ENCODE assay signal across 9 cellular contexts in the genomic region with DNA sequence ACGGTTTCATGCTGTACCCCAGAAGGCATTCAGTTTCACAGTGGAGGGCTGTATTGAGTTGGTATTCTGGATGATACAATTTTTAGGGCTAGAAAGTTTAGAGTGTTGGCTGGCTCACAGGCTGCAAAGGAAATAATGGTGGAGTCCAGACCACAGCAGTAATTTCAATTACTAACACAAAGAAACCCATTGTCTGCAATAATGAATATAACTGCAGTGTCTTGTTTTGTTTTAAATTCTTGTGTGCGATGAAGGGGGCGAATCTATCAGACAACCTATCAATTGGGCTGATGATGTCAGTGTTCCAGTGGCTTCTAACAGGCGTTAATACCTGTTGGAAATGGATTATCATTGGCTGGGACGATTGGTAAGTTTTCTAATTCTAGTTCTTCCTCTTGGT. TPM values are rescaled to one million over a fixed set of nuclear protein-coding genes. Genes with fewer than 3 reads are reported as not detected.
DNase-seq lines count a peak whose midpoint lies in the region; ATAC-seq, FAIRE-seq and TF ChIP-seq lines count a peak whose summit lies in the region.
"Had no signal": no experiment of that assay in that cellular context is flagged by ENCODE, and none has a peak within 500 bp of the region (broad histone marks: within the 10 kb centered on the region; RNA-seq: fewer than 3 reads in every experiment).

No MANE protein-coding gene starts in this region.

- FAIRE-seq in astrocyte (lab: Jason Lieb, UNC) = no peak

- peaks cover 11% of the 10 kb centered on the region for H4K20me1 ChIP-seq in astrocyte (ENCODE audit: insufficient read depth, low read length)

- no peaks in the 10 kb centered on the region for H3K27me3 ChIP-seq in astrocyte (ENCODE audit: insufficient read depth, low read length)
- no peaks in the 10 kb centered on the region for H3K27me3 ChIP-seq in right lobe of liver
- no peaks in the 10 kb centered on the region for H3K27me3 ChIP-seq in thyroid gland

- TF ChIP-seq POLR2A in right lobe of liver (IDR thresholded peaks at IDR 0.05) (no peak), thyroid gland (IDR thresholded peaks at IDR 0.05) (no peak)

- peak overlapping the region; percentile 98 for H3K9ac ChIP-seq in astrocyte (ENCODE audit: low read length)

- WGBS in right lobe of liver (ENCODE audit: insufficient coverage, low coverage, low lambda C conversion rate, missing lambda C conversion rate) = 78% methylated on average over 5 of the region's 5 CpGs
- 81 to 84% methylated on average over 5 of the region's 5 CpGs for WGBS in thyroid gland, 2 donors

- H2AFZ ChIP-seq in astrocyte (ENCODE audit: low read depth, low read length) = no peak overlapping the region

- peaks cover 19% of the 10 kb centered on the region for H3K4me1 ChIP-seq in astrocyte (ENCODE audit: insufficient read depth, low read length)
- H3K4me1 ChIP-seq in right lobe of liver = peaks cover 0 to 22% (median 0%) of the 10 kb centered on the region in 4 donors
- H3K4me1 ChIP-seq in thyroid gland = peaks cover 24 to 59% of the 10 kb centered on the region in 2 donors

- H3K9me3 Mint-ChIP-seq in activated T-cell treated with anti-CD3 and anti-CD28 coated beads, Interleukin-2, amount 50 U/mL, for 72 hours = no peaks in the 10 kb centered on the region
- peaks cover 1% of the 10 kb centered on the region for H3K9me3 Mint-ChIP-seq in astrocyte (ENCODE audit: unreplicated experiment)

- no peak for ATAC-seq in activated T-cell treated with anti-CD3 and anti-CD28 coated beads, Interleukin-2, amount 50 U/mL, for 72 hours (replicated peaks in 1 of 2)
- no peak for ATAC-seq in right lobe of liver
- ATAC-seq in GM18907 (IDR thresholded peaks at IDR 0.05; ENCODE audit: unreplicated experiment) = no peak
- no peak for ATAC-seq in GM21717 (IDR thresholded peaks at IDR 0.05; ENCODE audit: unreplicated experiment)

- H3K27ac ChIP-seq in astrocyte (ENCODE audit: low read depth, low read length) (no peak overlapping the region), right lobe of liver (peak overlapping the region in 1 of 3 donors; percentile 99), thyroid gland (peak overlapping the region; percentile 98 to 100 (median 99))

- TF ChIP-seq CTCF in astrocyte (IDR thresholded peaks at IDR 0.05; ENCODE audit: insufficient read depth, low read depth, low read length) (no peak), right lobe of liver (IDR thresholded peaks at IDR 0.05) (no peak), thyroid gland (IDR thresholded peaks at IDR 0.05) (no peak)

- intact Hi-C loops in right lobe of liver (cut with DNase I) (no loop called here), thyroid gland (cut with DNase I) (loop anchor here (5.0 to 10.0 kb wide), 2 partner anchors 45 to 203 kb away; a partner anchor contains a TSS)

- peaks cover 50% of the 10 kb centered on the region for H3K79me2 ChIP-seq in astrocyte (ENCODE audit: insufficient read depth, low read length)

- H3K4me3 ChIP-seq in astrocyte (ENCODE audit: insufficient read depth, low read depth, low read length) (peak overlapping the region; percentile 92), right lobe of liver (peak overlapping the region in 2 of 3 donors; percentile 80 to 89), thyroid gland (replicated peaks in 1 of 3) (no peak overlapping the region)

- no peak for DNase-seq in activated T-cell treated with anti-CD3 and anti-CD28 coated beads, Interleukin-2, amount 50 U/mL, for 72 hours
- no peak for DNase-seq in activated T-cell treated with anti-CD3 and anti-CD28 coated beads, Interleukin-2, amount 50 U/mL, for 1 hour
- peak; percentile 31 for DNase-seq in astrocyte (ENCODE audit: low read depth)
- no peak for DNase-seq in right lobe of liver
- DNase-seq in thyroid gland = no peak
- no peak for DNase-seq in activated gamma-delta T cell (lab: John Stamatoyannopoulos, UW)
- DNase-seq: NCI-H1694 treated with DMSO at 0.1 percent for 48 hours had no signal

- peak overlapping the region; percentile 97 for H3K4me3 Mint-ChIP-seq in activated T-cell treated with anti-CD3 and anti-CD28 coated beads, Interleukin-2, amount 50 U/mL, for 72 hours
- H3K4me3 Mint-ChIP-seq in astrocyte (ENCODE audit: unreplicated experiment) = peak overlapping the region; percentile 94

- H3K36me3 ChIP-seq in astrocyte (ENCODE audit: insufficient read depth, low read length) (no peaks in the 10 kb centered on the region), right lobe of liver (no peaks in the 10 kb centered on the region), thyroid gland (no peaks in the 10 kb centered on the region)

- peaks cover 3% of the 10 kb centered on the region in 2 donors for H3K36me3 Mint-ChIP-seq in activated T-cell treated with anti-CD3 and anti-CD28 coated beads, Interleukin-2, amount 50 U/mL, for 72 hours (ENCODE audit: insufficient read depth in 2 of 2)
- peaks cover 6% of the 10 kb centered on the region for H3K36me3 Mint-ChIP-seq in astrocyte (ENCODE audit: low read depth, unreplicated experiment)

- peaks cover 58% of the 10 kb centered on the region for H3K4me1 Mint-ChIP-seq in activated T-cell treated with anti-CD3 and anti-CD28 coated beads, Interleukin-2, amount 50 U/mL, for 72 hours (ENCODE audit: low read depth)
- peaks cover 15% of the 10 kb centered on the region for H3K4me1 Mint-ChIP-seq in astrocyte (ENCODE audit: low read depth, unreplicated experiment)

- H3K9me3 ChIP-seq in astrocyte (ENCODE audit: insufficient read depth, low read depth, low read length) (no peaks in the 10 kb centered on the region), right lobe of liver (no peaks in the 10 kb centered on the region), thyroid gland (no peaks in the 10 kb centered on the region)

- peak overlapping the region; percentile 94 for H3K27ac Mint-ChIP-seq in activated T-cell treated with anti-CD3 and anti-CD28 coated beads, Interleukin-2, amount 50 U/mL, for 72 hours
- no peak overlapping the region for H3K27ac Mint-ChIP-seq in astrocyte (ENCODE audit: unreplicated experiment)

- peak overlapping the region; percentile 99 for H3K4me2 ChIP-seq in astrocyte (ENCODE audit: low read length)

- H3K27me3 Mint-ChIP-seq in activated T-cell treated with anti-CD3 and anti-CD28 coated beads, Interleukin-2, amount 50 U/mL, for 72 hours (ENCODE audit: low read depth) = no peaks in the 10 kb centered on the region
- no peaks in the 10 kb centered on the region for H3K27me3 Mint-ChIP-seq in astrocyte (ENCODE audit: low read depth, unreplicated experiment)

RNA-seq across cellular contexts. Expression of a gene that starts 1.5 kb away (rescaled TPM):
- total RNA-seq in activated T-cell treated with anti-CD3 and anti-CD28 coated beads, Interleukin-2, amount 50 U/mL, for 72 hours = 10 to 100 TPM; 27.6 to 33.5 TPM
- total RNA-seq in astrocyte (12.1 and 13.0 TPM in 2 replicates), right lobe of liver (1 to 10 TPM; 3.1 to 7.9 (median 5.5) TPM), thyroid gland (10 to 100 TPM in 3 of 4 donors, 1 to 10 TPM in 1; 7.1 to 14.1 (median 12.3) TPM)

RNA-seq across cellular contexts. Expression of a gene that starts 43.8 kb away (rescaled TPM):
- total RNA-seq in activated T-cell treated with anti-CD3 and anti-CD28 coated beads, Interleukin-2, amount 50 U/mL, for 72 hours = 10 to 100 TPM; 18.4 to 30.1 TPM
- total RNA-seq in astrocyte = 12.0 and 14.1 TPM in 2 replicates
- total RNA-seq in right lobe of liver = 100 to 1,000 TPM in 5 of 6 experiments, 10 to 100 TPM in 1; 85.0 to 151 (median 124) TPM
- 100 to 1,000 TPM in 1 of 4 donors, 10 to 100 TPM in 3; 47.3 to 103 (median 78.9) TPM for total RNA-seq in thyroid gland

RNA-seq across cellular contexts. Expression of a gene that starts 46.6 kb away (rescaled TPM):
- total RNA-seq in activated T-cell treated with anti-CD3 and anti-CD28 coated beads, Interleukin-2, amount 50 U/mL, for 72 hours = under 1 TPM; 0.12 to 0.28 TPM
- total RNA-seq in astrocyte (1.3 and 1.6 TPM in 2 replicates), right lobe of liver (under 1 TPM in 3 of 6 experiments, not detected in 3; 0.09 to 0.12 (median 0.11) TPM), thyroid gland (1 to 10 TPM in 1 of 4 donors, under 1 TPM in 3; 0.56 to 5.9 (median 0.96) TPM)

RNA-seq across cellular contexts. Expression of a gene that starts 56.5 kb away (rescaled TPM):
- total RNA-seq in activated T-cell treated with anti-CD3 and anti-CD28 coated beads, Interleukin-2, amount 50 U/mL, for 72 hours = 10 to 100 TPM; 16.1 to 17.6 TPM
- 17.5 and 19.4 TPM in 2 replicates for total RNA-seq in astrocyte
- 10 to 100 TPM; 18.1 to 25.7 (median 19.6) TPM for total RNA-seq in right lobe of liver
- total RNA-seq in thyroid gland = 10 to 100 TPM; 37.0 to 71.5 (median 49.1) TPM

Comparison
In these comparisons a context has a peak if more than half of its experiments do, and no peak if none do; other contexts are left out.
1. H3K4me3 ChIP-seq: peak in astrocyte (single experiment) and right lobe of liver (2 of 3); none in thyroid gland (0 of 3).